27 cellular contexts compared by ENCODE assay signal in genomic region chr7:49247759-49248158, GRCh38.
"Had no signal": no experiment of that assay in that cellular context is flagged by ENCODE, and none has a peak within 500 bp of the region (broad histone marks: within the 10 kb centered on the region; RNA-seq: fewer than 3 reads in every experiment).

No MANE protein-coding gene starts in this region.

- H3K9ac ChIP-seq: SK-N-SH had no signal

- H3K27ac ChIP-seq: RWPE1 had no signal

- ATAC-seq: HepG2, Panc1, PC-3, T-cell had no signal

- FAIRE-seq: HepG2 had no signal

- H3K4me1 Mint-ChIP-seq: T-cell had no signal

- H3K36me3 Mint-ChIP-seq: T-cell had no signal

- H3K36me3 ChIP-seq: MG63 had no signal

- H3K4me3 Mint-ChIP-seq: T-cell had no signal

- H3K27me3 ChIP-seq: MG63 had no signal

- H3K27me3 Mint-ChIP-seq: T-cell had no signal

- H3K27ac Mint-ChIP-seq: T-cell had no signal

- H3K4me2 ChIP-seq: SK-N-SH had no signal

- H3K4me3 ChIP-seq: MG63 had no signal

- DNase-seq: IMR-90, Karpas-422, KG1, MG63, NCI-H1092, NCI-H1105 treated with DMSO at 0.1 percent for 48 hours, NCI-H1417 treated with DMSO at 0.1 percent for 48 hours, NCI-H146, NCI-H1694 treated with DMSO at 0.1 percent for 48 hours, NCI-H1930, NCI-H2081, NCI-H2107, NCI-H2171, NCI-H226, NCI-H446, NCI-H510A, NCI-H524 treated with DMSO at 0.1 percent for 48 hours, NCI-H69, NCI-H774, PC-3, SHP77, SK-N-SH, SW 1271, T-cell had no signal

- H3K9me3 ChIP-seq: MG63, SK-N-SH had no signal
